In genomic region chr1:116910379-116911165, GRCh38 we compare ENCODE assay signal across 8 cellular contexts. TPM values are rescaled to one million over a fixed set of nuclear protein-coding genes. Genes with fewer than 3 reads are reported as not detected.
DNase-seq lines count a peak whose midpoint lies in the region; ATAC-seq and TF ChIP-seq lines count a peak whose summit lies in the region.

No MANE protein-coding gene starts in this region.

- H3K27me3 ChIP-seq in prostate gland (replicated peaks; ENCODE audit: insufficient read depth) = no peaks in the 10 kb centered on the region

- peak overlapping the region; percentile 85 to 87 for H3K27ac ChIP-seq in prostate gland

- DNase-seq in DMS79 treated with DMSO at 0.1 percent for 48 hours (lab: John Stamatoyannopoulos, UW) (peak; percentile 34), NCI-H146 treated with DMSO at 0.1 percent for 48 hours (lab: John Stamatoyannopoulos, UW; ENCODE audit: unreplicated experiment) (peak; percentile 21), activated T-helper 1 cell treated with Interleukin-2 at 50 U/mL for 16 hours (ENCODE audit: low read depth) (peak; percentile 19), germinal center (ENCODE audit: low spot score) (peak; percentile 36), prostate gland (ENCODE audit: low spot score) (peak; percentile 29), GM19240 (ENCODE audit: insufficient read length, low spot score) (no peak)

- TF ChIP-seq CTCF in prostate gland (IDR thresholded peaks at IDR 0.05) = no peak

- peak overlapping the region; percentile 70 to 73 for H3K4me3 ChIP-seq in prostate gland

- ATAC-seq in GM21423 (IDR thresholded peaks at IDR 0.05; ENCODE audit: unreplicated experiment) (no peak), HG02973 (IDR thresholded peaks at IDR 0.05; ENCODE audit: unreplicated experiment) (no peak)

- no peaks in the 10 kb centered on the region for H3K9me3 ChIP-seq in prostate gland

- no peaks in the 10 kb centered on the region for H3K36me3 ChIP-seq in prostate gland

- intact Hi-C loops in prostate gland (cut with DNase I) = loop anchor here (5.0 to 10.0 kb wide), 2 partner anchors 42 to 74 kb away; no protein-coding TSS in a partner anchor

- WGBS in prostate gland = 2% methylated on average over 52 of the region's 63 CpGs

- TF ChIP-seq POLR2A in prostate gland (IDR thresholded peaks at IDR 0.05) = peak; percentile 27

- peaks cover 3% of the 10 kb centered on the region for H3K4me1 ChIP-seq in prostate gland (replicated peaks)

RNA-seq across cellular contexts. Expression of gene PTGFRN, which starts 0.9 kb away (rescaled TPM):
- total RNA-seq in prostate gland = 10 to 100 TPM; 37.1 to 70.7 TPM
